Comparison of ENCODE assay signal across 27 cellular contexts in the genomic region with DNA sequence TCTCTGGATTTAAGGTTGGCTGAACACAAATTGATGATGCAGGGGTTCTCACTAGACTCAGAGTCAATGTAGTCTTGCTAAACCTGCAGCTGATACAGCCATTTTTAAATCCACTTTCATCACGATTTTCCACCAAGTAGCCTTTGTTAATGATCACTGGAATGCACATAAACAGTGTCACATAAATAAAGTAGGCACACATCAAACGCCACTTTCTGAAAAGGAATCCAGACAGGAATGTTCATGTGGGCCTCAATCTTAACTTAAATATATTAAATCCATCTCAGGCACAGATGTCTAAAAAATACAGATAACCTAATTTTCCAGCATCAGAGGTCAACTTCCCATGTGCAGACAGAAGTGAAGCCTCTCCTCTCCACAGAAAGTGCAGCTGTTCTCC. TPM values are rescaled to one million over a fixed set of nuclear protein-coding genes. Genes with fewer than 3 reads are reported as not detected.
"Had no signal": no experiment of that assay in that cellular context is flagged by ENCODE, and none has a peak within 500 bp of the region (broad histone marks: within the 10 kb centered on the region; RNA-seq: fewer than 3 reads in every experiment).

No MANE protein-coding gene starts in this region.

- DNase-seq: activated CD4-positive, alpha-beta T cell treated with anti-CD3 and anti-CD28 coated beads, Interleukin-2, amount 10 ng/mL, durations not matched to agents 7 days and 5 days; activated CD4-positive, CD25-positive, alpha-beta regulatory T cell; activated CD8-positive, alpha-beta memory T cell treated with anti-CD3 and anti-CD28 coated beads for 24 hours; activated CD8-positive, alpha-beta memory T cell treated with anti-CD3 and anti-CD28 coated beads, Interleukin-2, amount 50 U/mL, for 48 hours; activated effector memory CD4-positive, alpha-beta T cell treated with Interleukin-2 at 50 U/mL for 16 hours; activated naive CD4-positive, alpha-beta T cell treated with anti-CD3 and anti-CD28 coated beads, Interleukin-2, amount 50 U/mL, for 16 hours; activated T-cell treated with anti-CD3 and anti-CD28 coated beads, Interleukin-2, amount 50 U/mL, for 48 hours; aorta; cerebellar nuclear complex; cortex of kidney; immature natural killer cell; mesendoderm; naive thymus-derived CD8-positive, alpha-beta T cell; stimulated activated CD4-positive, alpha-beta T cell treated with anti-CD3 and anti-CD28 coated beads, Interleukin-15, amount 100 ng/mL, for 24 hours; stimulated activated CD4-positive, alpha-beta T cell treated with anti-CD3 and anti-CD28 coated beads, Interleukin-2, amount 100 ng/mL, for 48 hours; stomach; testis; upper lobe of left lung had no signal

- H3K27me3 ChIP-seq: breast epithelium, right atrium auricular region, SJSA1, testis, upper lobe of left lung had no signal

- H3K9ac ChIP-seq: parathyroid adenoma had no signal

- H3K27ac Mint-ChIP-seq: activated CD4-positive, alpha-beta T cell treated with anti-CD3 and anti-CD28 coated beads, Interleukin-2, amount 10 ng/mL, durations not matched to agents 7 days and 5 days; immature natural killer cell; naive thymus-derived CD8-positive, alpha-beta T cell; T-helper 2 cell treated with Interferon-gamma antibody and Interleukin-4, amounts not matched to agents 5 μg/mL and 100 μg/mL, for 36 hours had no signal

- H3K36me3 ChIP-seq: breast epithelium, gastroesophageal sphincter, right atrium auricular region, SJSA1, stomach, upper lobe of left lung had no signal

- H3K4me3 Mint-ChIP-seq: activated CD4-positive, alpha-beta T cell treated with anti-CD3 and anti-CD28 coated beads, Interleukin-2, amount 10 ng/mL, durations not matched to agents 7 days and 5 days; immature natural killer cell; naive thymus-derived CD8-positive, alpha-beta T cell; T-helper 2 cell treated with Interferon-gamma antibody and Interleukin-4, amounts not matched to agents 5 μg/mL and 100 μg/mL, for 36 hours had no signal

- H3K4me1 ChIP-seq: breast epithelium, gastroesophageal sphincter, parathyroid adenoma, right atrium auricular region, stomach, testis, upper lobe of left lung had no signal

- H3K79me2 ChIP-seq: parathyroid adenoma had no signal

- H2AFZ ChIP-seq: parathyroid adenoma had no signal

- ATAC-seq: esophagus mucosa; gastroesophageal sphincter; naive thymus-derived CD8-positive, alpha-beta T cell had no signal

- H3K9me3 ChIP-seq: breast epithelium, gastroesophageal sphincter, right atrium auricular region, SJSA1, stomach, testis, upper lobe of left lung had no signal

- H3K4me3 ChIP-seq: breast epithelium, gastroesophageal sphincter, right atrium auricular region, SJSA1, skin epidermis, stomach, testis, upper lobe of left lung had no signal

- FAIRE-seq: TTC549 had no signal

- H3K36me3 Mint-ChIP-seq: immature natural killer cell; naive thymus-derived CD8-positive, alpha-beta T cell had no signal

- H3K27me3 Mint-ChIP-seq: activated CD4-positive, alpha-beta T cell treated with anti-CD3 and anti-CD28 coated beads, Interleukin-2, amount 10 ng/mL, durations not matched to agents 7 days and 5 days had no signal

- H3K27ac ChIP-seq: breast epithelium, gastroesophageal sphincter, parathyroid adenoma, right atrium auricular region, SJSA1, skin epidermis, stomach, testis, upper lobe of left lung had no signal

- H3K4me1 Mint-ChIP-seq: activated CD4-positive, alpha-beta T cell treated with anti-CD3 and anti-CD28 coated beads, Interleukin-2, amount 10 ng/mL, durations not matched to agents 7 days and 5 days; immature natural killer cell; naive thymus-derived CD8-positive, alpha-beta T cell had no signal

RNA-seq across cellular contexts. Expression of gene LAMA1, which starts 58.3 kb away (rescaled TPM):
- total RNA-seq: activated CD4-positive, alpha-beta T cell treated with anti-CD3 and anti-CD28 coated beads, Interleukin-2, amount 10 ng/mL, durations not matched to agents 7 days and 5 days; naive thymus-derived CD8-positive, alpha-beta T cell had no signal
- polyA plus RNA-seq: immature natural killer cell; naive thymus-derived CD8-positive, alpha-beta T cell had no signal
